1 cellular context compared by ENCODE assay signal in genomic region chr2:137968477-137969417, GRCh38.
TF ChIP-seq lines count a peak whose summit lies in the region.

No MANE protein-coding gene starts in this region.

TF ChIP-seq in HepG2, 621 proteins besides CTCF, POLR2A, EP300 and RAD21 (continued from another document and continues in another):
- TF ChIP-seq IRF1 (CRISPR knock-in tag; IDR thresholded peaks at IDR 0.05; ENCODE audit: low read depth) (no peak), MIER3 (CRISPR knock-in tag; IDR thresholded peaks at IDR 0.05; ENCODE audit: borderline replicate concordance) (peak; percentile 62; the same call in 1 of the 2 replicates), E2F1 (CRISPR knock-in tag; IDR thresholded peaks at IDR 0.05) (no peak), ZNF878 (CRISPR knock-in tag; IDR thresholded peaks at IDR 0.05) (peak; percentile 21; the same call in 1 of the 2 replicates), CBX2 (IDR thresholded peaks at IDR 0.05; ENCODE audit: low read depth, low read length) (no peak), CBX2 (CRISPR knock-in tag; IDR thresholded peaks at IDR 0.05; ENCODE audit: low read depth) (no peak), ZNF772 (CRISPR knock-in tag; IDR thresholded peaks at IDR 0.05) (0 out of 2 replicates have a peak, but pooled peaks have one; percentile 14), ZNF770 (CRISPR knock-in tag; IDR thresholded peaks at IDR 0.05) (no peak), NKX3-1 (CRISPR knock-in tag; IDR thresholded peaks at IDR 0.05) (no peak), NR2F6 (IDR thresholded peaks at IDR 0.05) (no peak; the same call in 1 of the 2 replicates), NR2F6 (CRISPR knock-in tag; IDR thresholded peaks at IDR 0.05) (peak; percentile 38; the same call in 1 of the 2 replicates), RNF2 (conservative IDR thresholded peaks at IDR 0.05; ENCODE audit: low read depth) (no peak), ZNF503 (CRISPR knock-in tag; IDR thresholded peaks at IDR 0.05) (peak; percentile 45; the same call in 1 of the 2 replicates), BCL6 (CRISPR knock-in tag; IDR thresholded peaks at IDR 0.05) (peak; percentile 61; the same call in 1 of the 2 replicates), MXD4 (CRISPR knock-in tag; IDR thresholded peaks at IDR 0.05) (peak; percentile 84), SMYD3 (CRISPR knock-in tag; IDR thresholded peaks at IDR 0.05) (peak; percentile 58; the same call in 1 of the 2 replicates), GATAD2A (CRISPR knock-in tag; IDR thresholded peaks at IDR 0.05) (peak; percentile 93), MTF2 (CRISPR knock-in tag; IDR thresholded peaks at IDR 0.05; ENCODE audit: borderline replicate concordance) (no peak), ZBTB43 (CRISPR knock-in tag; conservative IDR thresholded peaks at IDR 0.05) (0 out of 2 replicates have a peak, but pooled peaks have one; percentile 43), ZNF331 (CRISPR knock-in tag; IDR thresholded peaks at IDR 0.05) (peak; percentile 61; the same call in 1 of the 2 replicates), KLF12 (CRISPR knock-in tag; IDR thresholded peaks at IDR 0.05; ENCODE audit: borderline replicate concordance) (no peak), ARID5B (CRISPR knock-in tag; IDR thresholded peaks at IDR 0.05) (peak; percentile 82), ZC3H4 (CRISPR knock-in tag; IDR thresholded peaks at IDR 0.05; ENCODE audit: borderline replicate concordance) (peak; percentile 84; the same call in 1 of the 2 replicates), ZNF556 (CRISPR knock-in tag; IDR thresholded peaks at IDR 0.05; ENCODE audit: borderline replicate concordance) (peak; percentile 71; the same call in 1 of the 2 replicates), MBD4 (IDR thresholded peaks at IDR 0.05; ENCODE audit: borderline replicate concordance, low read length) (peak; percentile 83; the same call in 1 of the 2 replicates), PCBP2 (optimal IDR thresholded peaks at IDR 0.05; ENCODE audit: low read depth, low read length, poor library complexity, severe bottlenecking) (no peak), ZNF362 (CRISPR knock-in tag; IDR thresholded peaks at IDR 0.05; ENCODE audit: borderline replicate concordance) (peak; percentile 54; the same call in 1 of the 2 replicates), REPIN1 (CRISPR knock-in tag; IDR thresholded peaks at IDR 0.05; ENCODE audit: borderline replicate concordance, low read depth) (peak; percentile 57; the same call in 1 of the 2 replicates), TBP (CRISPR knock-in tag; IDR thresholded peaks at IDR 0.05) (no peak), ARID2 (CRISPR knock-in tag; IDR thresholded peaks at IDR 0.05; ENCODE audit: borderline replicate concordance) (0 out of 2 replicates have a peak, but pooled peaks have one; percentile 48), ZFP90 (CRISPR knock-in tag; IDR thresholded peaks at IDR 0.05; ENCODE audit: borderline replicate concordance) (no peak), SPEN (CRISPR knock-in tag; IDR thresholded peaks at IDR 0.05; ENCODE audit: low read depth) (peak; percentile 56; the same call in 1 of the 2 replicates), KAT8 (CRISPR knock-in tag; IDR thresholded peaks at IDR 0.05) (peak; percentile 57), ARNTL (CRISPR knock-in tag; IDR thresholded peaks at IDR 0.05) (no peak), ZSCAN9 (CRISPR knock-in tag; IDR thresholded peaks at IDR 0.05; ENCODE audit: borderline replicate concordance) (peak; percentile 76), HNF1B (CRISPR knock-in tag; IDR thresholded peaks at IDR 0.05) (no peak), CREB1 (IDR thresholded peaks at IDR 0.05) (0 out of 2 replicates have a peak, but pooled peaks have one; percentile 1), CREB1 (CRISPR knock-in tag; IDR thresholded peaks at IDR 0.05) (peak; percentile 13; the same call in 1 of the 2 replicates), SETDB1 (CRISPR knock-in tag; IDR thresholded peaks at IDR 0.05; ENCODE audit: borderline replicate concordance) (no peak), YEATS4 (CRISPR knock-in tag; IDR thresholded peaks at IDR 0.05; ENCODE audit: borderline replicate concordance) (peak; percentile 48; the same call in 1 of the 2 replicates), FOXO1 (CRISPR knock-in tag; IDR thresholded peaks at IDR 0.05) (peak; percentile 82; the same call in 1 of the 2 replicates), GATA4 (IDR thresholded peaks at IDR 0.05; ENCODE audit: borderline replicate concordance, low read depth) (0 out of 2 replicates have a peak, but pooled peaks have one; percentile 4), PHB2 (IDR thresholded peaks at IDR 0.05; ENCODE audit: partially characterized antibody) (no peak), ZNF775 (CRISPR knock-in tag; IDR thresholded peaks at IDR 0.05; ENCODE audit: borderline replicate concordance) (peak; percentile 18; the same call in 1 of the 2 replicates), ATF2 (CRISPR knock-in tag; IDR thresholded peaks at IDR 0.05) (peak; percentile 31; the same call in 1 of the 2 replicates), ZBTB34 (CRISPR knock-in tag; IDR thresholded peaks at IDR 0.05) (no peak; the same call in 1 of the 2 replicates), RARG (CRISPR knock-in tag; IDR thresholded peaks at IDR 0.05; ENCODE audit: low read depth) (no peak), KDM2A (CRISPR knock-in tag; IDR thresholded peaks at IDR 0.05; ENCODE audit: borderline replicate concordance, low read depth) (no peak), ZNF570 (CRISPR knock-in tag; IDR thresholded peaks at IDR 0.05; ENCODE audit: borderline replicate concordance) (no peak)
